ENCODE assay signal across 8 cellular contexts in the genomic region with DNA sequence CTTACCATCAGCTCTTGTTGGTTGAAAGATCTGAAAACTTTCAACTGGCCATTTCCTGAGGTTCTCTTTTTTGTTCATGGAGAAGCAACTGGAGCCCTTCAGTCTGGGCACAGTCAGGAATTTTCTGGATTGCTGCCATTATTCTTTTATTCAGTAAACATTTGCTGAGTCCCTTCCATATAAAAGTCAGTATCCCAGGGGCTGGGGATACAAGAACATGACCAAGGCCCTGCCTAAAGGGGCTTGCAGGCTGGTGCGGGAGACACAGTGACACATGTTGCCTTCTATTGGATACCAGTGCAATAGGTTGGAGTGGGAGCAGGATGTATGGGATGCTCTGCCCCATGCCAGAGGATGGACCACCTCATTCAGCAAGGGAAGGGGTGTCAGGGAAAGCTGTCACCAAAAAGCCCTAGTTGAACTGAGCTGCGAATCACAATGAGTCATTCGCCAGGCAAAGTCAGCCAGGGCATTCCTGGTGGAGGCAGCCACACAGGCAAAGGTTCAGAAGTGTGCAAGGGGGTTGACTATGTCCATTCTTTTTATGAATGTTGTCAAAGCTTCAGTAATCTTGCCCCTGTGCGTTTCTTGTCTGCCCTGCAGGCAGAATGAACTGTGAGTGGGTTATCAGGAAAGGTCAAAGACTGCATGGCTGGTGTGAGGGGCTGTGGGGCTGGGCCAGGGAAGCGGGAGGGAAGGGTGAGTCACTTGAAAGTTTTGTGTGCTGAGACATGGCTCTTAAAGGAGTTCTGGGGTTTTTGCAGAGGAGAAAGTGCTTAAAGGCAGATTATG.
DNase-seq lines count a peak whose midpoint lies in the region; ATAC-seq, FAIRE-seq and TF ChIP-seq lines count a peak whose summit lies in the region.

No MANE protein-coding gene starts in this region.

- H3K4me2 ChIP-seq in IMR-90 (ENCODE audit: low read depth, low read length), result peak overlapping the region; percentile 63

- H3K23ac ChIP-seq in IMR-90 (ENCODE audit: low read depth, low read length), result peak overlapping the region; percentile 93

- H2BK20ac ChIP-seq in IMR-90 (ENCODE audit: low read depth, low read length), result peak overlapping the region; percentile 96

- ATAC-seq in IMR-90 (ENCODE audit: low read depth) (peak; percentile 93), HG02798 (IDR thresholded peaks at IDR 0.05; ENCODE audit: poor library complexity, unreplicated experiment) (no peak)

- H2BK120ac ChIP-seq in IMR-90 (ENCODE audit: low read depth, low read length), result peak overlapping the region; percentile 97

- peak overlapping the region; percentile 84 for H3K18ac ChIP-seq in IMR-90 (ENCODE audit: low read depth, low read length)

- peaks cover 8% of the 10 kb centered on the region; the same call in 1 of the 2 replicates for H3K9me1 ChIP-seq in IMR-90 (ENCODE audit: insufficient read depth, low read length)

- H2AFZ ChIP-seq in IMR-90 (replicated peaks; ENCODE audit: low read length, poor library complexity), result peak overlapping the region; percentile 90

- no peak overlapping the region for H3K9ac ChIP-seq in IMR-90 (ENCODE audit: low read depth, low read length)

- H2AK9ac ChIP-seq in IMR-90 (replicated peaks; ENCODE audit: low read depth, low read length, poor library complexity), result peak overlapping the region; percentile 77

- peak overlapping the region; percentile 60; the same call in 1 of the 2 replicates for H3K56ac ChIP-seq in IMR-90 (ENCODE audit: extremely low read depth, insufficient read depth, low read length)

- H2BK5ac ChIP-seq in IMR-90 (ENCODE audit: low read depth, low read length, poor library complexity, severe bottlenecking), result peak overlapping the region; percentile 77

- H4K5ac ChIP-seq in IMR-90 (ENCODE audit: low read depth, low read length), result peak overlapping the region; percentile 47; the same call in 1 of the 2 replicates

- TF ChIP-seq CTCF in AG10803 (conservative IDR thresholded peaks at IDR 0.05; ENCODE audit: low read length) (no peak), IMR-90 (conservative IDR thresholded peaks at IDR 0.05; ENCODE audit: low read depth, low read length) (no peak), bronchial epithelial cell (IDR thresholded peaks at IDR 0.05; ENCODE audit: insufficient read depth, low read length, severe bottlenecking) (no peak)

- peaks cover 3% of the 10 kb centered on the region; the same call in 1 of the 2 replicates for H3K9me3 ChIP-seq in IMR-90 (ENCODE audit: control insufficient read depth, insufficient read depth, low read length)

- no peaks in the 10 kb centered on the region for H4K20me1 ChIP-seq in IMR-90 (ENCODE audit: insufficient read depth, low read length)

- DNase-seq in AG10803 (ENCODE audit: low read depth) (peak; percentile 76), IMR-90 (peak; percentile 86), bronchial epithelial cell (ENCODE audit: low read depth) (peak; percentile 89), lung microvascular endothelial cell (ENCODE audit: low read depth in 2 of 2) (peak; percentile 11 to 71), GM19238 (ENCODE audit: insufficient read length, low spot score) (no peak), DMS153 (lab: John Stamatoyannopoulos, UW) (no peak), KBM-7 (no peak)

- H4K8ac ChIP-seq in IMR-90 (ENCODE audit: low read depth in 2 of 2, low read length in 2 of 2), result peak overlapping the region in 1 of 2 experiments; percentile 67; a peak in 2 of 4 replicates

- no peak for TF ChIP-seq RAD21 in IMR-90 (IDR thresholded peaks at IDR 0.05; ENCODE audit: low read length)

- peak overlapping the region; percentile 69 for H3K27ac ChIP-seq in IMR-90 (ENCODE audit: insufficient read depth, low read length)

- dilution Hi-C loops in IMR-90 (cut with HindIII; ENCODE audit: low sequenced_read_pairs, unreplicated experiment), result no loop called here

- POLR2A ChIA-PET in IMR-90 (lab: Charles Lee; ENCODE audit: unreplicated experiment), result interaction anchor here (1.1 kb wide), 1 partner anchor 53 kb away, joined by 3 read pairs; no protein-coding TSS in a partner anchor

- in situ Hi-C loops in IMR-90 (cut with MboI; ENCODE audit: low sequenced_read_pairs), result no loop called here
- in situ Hi-C loops in KBM-7 (cut with MboI; ENCODE audit: low pct_unique_long_range_greater_than_20kb, low sequenced_read_pairs), result no loop called here

- H3K36me3 ChIP-seq in IMR-90 (ENCODE audit: control insufficient read depth, insufficient read depth, low read length), result no peaks in the 10 kb centered on the region
- no peaks in the 10 kb centered on the region for H3K36me3 ChIP-seq in bronchial epithelial cell (ENCODE audit: control insufficient read depth, insufficient read depth, low read length)

- H2BK15ac ChIP-seq in IMR-90 (ENCODE audit: low read depth, low read length), result peak overlapping the region; percentile 34; the same call in 2 of the 3 replicates

- peak overlapping the region; percentile 80 for H3K4ac ChIP-seq in IMR-90 (ENCODE audit: low read depth, low read length)

- H3K4me3 ChIP-seq in AG10803 (ENCODE audit: low read length), result no peak overlapping the region
- no peak overlapping the region for H3K4me3 ChIP-seq in IMR-90 (ENCODE audit: insufficient read depth, low read depth, low read length)
- no peak overlapping the region for H3K4me3 ChIP-seq in bronchial epithelial cell (ENCODE audit: low read depth, low read length)

- H3K27me3 ChIP-seq in IMR-90 (ENCODE audit: control insufficient read depth, insufficient read depth, low read length), result no peaks in the 10 kb centered on the region; the same call in 1 of the 2 replicates
- H3K27me3 ChIP-seq in bronchial epithelial cell (ENCODE audit: control insufficient read depth, insufficient read depth, low read length), result no peaks in the 10 kb centered on the region

- WGBS in IMR-90 (ENCODE audit: extremely low coverage in 2 of 2, insufficient read length in 1 of 2), 2 experiments, result 0% methylated on average over 2 of the region's 5 CpGs; no CpG with 5 or more reads in 1 of the 2 experiments

- intact Hi-C loops in IMR-90 (cut with micrococcal nuclease), result loop anchor here (10.0 kb wide), 1 partner anchor 286 kb away; no protein-coding TSS in a partner anchor

- H3K4me1 ChIP-seq in IMR-90 (ENCODE audit: control insufficient read depth, insufficient read depth, low read length), result peaks cover 17% of the 10 kb centered on the region

- peak; percentile 73 for FAIRE-seq in bronchial epithelial cell (lab: Jason Lieb, UNC)

- peak overlapping the region; percentile 77 for H4K91ac ChIP-seq in IMR-90 (ENCODE audit: insufficient read depth, low read depth, low read length)

- H3K14ac ChIP-seq in IMR-90 (replicated peaks; ENCODE audit: low read depth, low read length), result peak overlapping the region; percentile 32; the same call in 1 of the 2 replicates

- BruUV-seq in IMR-90 (replicated peaks; lab: Mats Ljungman, UMichigan), result no TSS peak

- peak overlapping the region; percentile 84 for H2AK5ac ChIP-seq in IMR-90 (ENCODE audit: low read depth, low read length)

- H3K79me1 ChIP-seq in IMR-90 (ENCODE audit: low read depth in 1 of 2, low read length in 2 of 2), result no peaks in the 10 kb centered on the region

- TF ChIP-seq POLR2A in IMR-90 (IDR thresholded peaks at IDR 0.05; ENCODE audit: low read depth, low read length), result no peak

- CTCF ChIA-PET in IMR-90 (lab: Yijun Ruan, JAX), result no interaction called here

TF ChIP-seq in IMR-90, 13 proteins besides CTCF, POLR2A, EP300 and RAD21:
- TF ChIP-seq CEBPB (IDR thresholded peaks at IDR 0.05; ENCODE audit: low read depth, low read length) (no peak), NFE2L2 (IDR thresholded peaks at IDR 0.05; ENCODE audit: low read depth, low read length) (no peak), FOS (IDR thresholded peaks at IDR 0.05; ENCODE audit: low read depth, low read length) (peak; percentile 52), RFX5 (IDR thresholded peaks at IDR 0.05; ENCODE audit: low read depth, low read length) (no peak), MAZ (IDR thresholded peaks at IDR 0.05; ENCODE audit: borderline replicate concordance, low read depth, low read length) (0 out of 2 replicates have a peak, but pooled peaks have one; percentile 41), CHD1 (IDR thresholded peaks at IDR 0.05; ENCODE audit: low read depth, low read length) (no peak), MAFK (IDR thresholded peaks at IDR 0.05; ENCODE audit: low read depth, low read length) (peak; percentile 12; the same call in 1 of the 2 replicates), BHLHE40 (IDR thresholded peaks at IDR 0.05; ENCODE audit: low read depth, low read length) (peak; percentile 42; the same call in 1 of the 2 replicates), SMC3 (IDR thresholded peaks at IDR 0.05; ENCODE audit: low read depth, low read length) (no peak)
- TF ChIP-seq, protein P1, sequence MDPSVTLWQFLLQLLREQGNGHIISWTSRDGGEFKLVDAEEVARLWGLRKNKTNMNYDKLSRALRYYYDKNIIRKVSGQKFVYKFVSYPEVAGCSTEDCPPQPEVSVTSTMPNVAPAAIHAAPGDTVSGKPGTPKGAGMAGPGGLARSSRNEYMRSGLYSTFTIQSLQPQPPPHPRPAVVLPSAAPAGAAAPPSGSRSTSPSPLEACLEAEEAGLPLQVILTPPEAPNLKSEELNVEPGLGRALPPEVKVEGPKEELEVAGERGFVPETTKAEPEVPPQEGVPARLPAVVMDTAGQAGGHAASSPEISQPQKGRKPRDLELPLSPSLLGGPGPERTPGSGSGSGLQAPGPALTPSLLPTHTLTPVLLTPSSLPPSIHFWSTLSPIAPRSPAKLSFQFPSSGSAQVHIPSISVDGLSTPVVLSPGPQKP (IDR thresholded peaks at IDR 0.05; ENCODE audit: borderline replicate concordance, low read depth, low read length), result no peak
TF ChIP-seq in IMR-90: peak in this region for 4.

Comparison
In these comparisons a context has a peak if more than half of its experiments do, and no peak if none do; other contexts are left out.
1. DNase-seq: peak in AG10803 (single experiment), IMR-90 (single experiment), bronchial epithelial cell (single experiment) and lung microvascular endothelial cell (2 of 2); none in GM19238 (single experiment), DMS153 (single experiment) and KBM-7 (single experiment).